1 cellular context compared by ENCODE assay signal in the genomic region with DNA sequence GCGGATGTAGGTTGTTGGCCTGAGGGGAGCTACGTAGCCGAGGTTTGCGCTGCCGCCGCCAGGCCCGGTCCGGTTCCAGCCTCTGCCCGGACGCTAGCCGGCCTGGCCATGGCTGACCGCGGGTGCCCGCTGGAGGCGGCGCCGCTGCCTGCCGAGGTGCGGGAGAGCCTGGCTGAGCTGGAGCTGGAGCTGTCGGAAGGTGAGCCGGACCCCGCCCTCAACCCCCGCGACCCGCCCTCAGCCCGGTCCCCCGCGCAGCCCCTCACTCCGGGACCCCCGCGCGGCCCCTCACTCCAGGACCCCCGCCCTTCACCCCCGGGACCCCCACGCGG.
TF ChIP-seq lines count a peak whose summit lies in the region.

No MANE protein-coding gene starts in this region.

TF ChIP-seq in GM12878, 131 proteins besides CTCF, POLR2A, EP300 and RAD21 (continued from another document):
- TF ChIP-seq, protein P1, sequence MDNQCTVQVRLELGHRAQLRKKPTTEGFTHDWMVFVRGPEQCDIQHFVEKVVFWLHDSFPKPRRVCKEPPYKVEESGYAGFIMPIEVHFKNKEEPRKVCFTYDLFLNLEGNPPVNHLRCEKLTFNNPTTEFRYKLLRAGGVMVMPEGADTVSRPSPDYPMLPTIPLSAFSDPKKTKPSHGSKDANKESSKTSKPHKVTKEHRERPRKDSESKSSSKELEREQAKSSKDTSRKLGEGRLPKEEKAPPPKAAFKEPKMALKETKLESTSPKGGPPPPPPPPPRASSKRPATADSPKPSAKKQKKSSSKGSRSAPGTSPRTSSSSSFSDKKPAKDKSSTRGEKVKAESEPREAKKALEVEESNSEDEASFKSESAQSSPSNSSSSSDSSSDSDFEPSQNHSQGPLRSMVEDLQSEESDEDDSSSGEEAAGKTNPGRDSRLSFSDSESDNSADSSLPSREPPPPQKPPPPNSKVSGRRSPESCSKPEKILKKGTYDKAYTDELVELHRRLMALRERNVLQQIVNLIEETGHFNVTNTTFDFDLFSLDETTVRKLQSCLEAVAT (IDR thresholded peaks at IDR 0.05) = no peak
- TF ChIP-seq LARP7 (IDR thresholded peaks at IDR 0.05) (peak; percentile 78; the same call in 1 of the 2 replicates), CREM (IDR thresholded peaks at IDR 0.05; ENCODE audit: low read depth) (no peak), SMARCA5 (IDR thresholded peaks at IDR 0.05) (peak; percentile 61), DPF2 (IDR thresholded peaks at IDR 0.05) (peak; percentile 39)
